ENCODE assay signal across 15 cellular contexts in genomic region chr2:108925286-108925685, GRCh38.
A peak's percentile ranks its signal among the peaks of the same experiment; 100 is the strongest.
DNase-seq lines count a peak whose midpoint lies in the region; ATAC-seq and TF ChIP-seq lines count a peak whose summit lies in the region.
"Had no signal": no experiment of that assay in that cellular context is flagged by ENCODE, and none has a peak within 500 bp of the region (broad histone marks: within the 10 kb centered on the region; RNA-seq: fewer than 3 reads in every experiment).

No MANE protein-coding gene starts in this region.

- no peaks in the 10 kb centered on the region for H3K36me3 ChIP-seq in left ventricle myocardium inferior
- H3K36me3 ChIP-seq in Peyer's patch = no peaks in the 10 kb centered on the region
- H3K36me3 ChIP-seq in muscle layer of colon (ENCODE audit: insufficient read depth, low read length) = no peaks in the 10 kb centered on the region
- H3K36me3 ChIP-seq in stomach smooth muscle (ENCODE audit: control insufficient read depth in 2 of 2, insufficient read depth in 2 of 2, low read length in 2 of 2) = no peaks in the 10 kb centered on the region
- H3K36me3 ChIP-seq: BE2C had no signal

- no peak for TF ChIP-seq POLR2A in Peyer's patch (IDR thresholded peaks at IDR 0.05)

- H3K27me3 ChIP-seq in left ventricle myocardium inferior (ENCODE audit: low read depth) (peaks cover 11% of the 10 kb centered on the region), Peyer's patch (no peaks in the 10 kb centered on the region), muscle layer of colon (ENCODE audit: control insufficient read depth in 1 of 2, insufficient read depth in 2 of 2, low read length in 2 of 2) (no peaks in the 10 kb centered on the region), stomach smooth muscle (ENCODE audit: control insufficient read depth in 1 of 2, insufficient read depth in 2 of 2, low read length in 2 of 2) (no peaks in the 10 kb centered on the region)
- H3K27me3 ChIP-seq: BE2C had no signal

- TF ChIP-seq CTCF in left ventricle myocardium inferior (IDR thresholded peaks at IDR 0.05; ENCODE audit: borderline replicate concordance) (no peak), Peyer's patch (IDR thresholded peaks at IDR 0.05) (no peak), GM10266 (IDR thresholded peaks at IDR 0.05; ENCODE audit: control insufficient read depth, insufficient read depth, low read depth, missing control alignments) (no peak)

- no peak overlapping the region for H3K27ac ChIP-seq in left ventricle myocardium inferior (replicated peaks)
- H3K27ac ChIP-seq in Peyer's patch = no peak overlapping the region
- peak overlapping the region; percentile 74 for H3K27ac ChIP-seq in muscle layer of colon (ENCODE audit: low read depth, low read length)
- peak overlapping the region; percentile 80 for H3K27ac ChIP-seq in stomach smooth muscle (ENCODE audit: low read length)

- DNase-seq in Right ventricle myocardium inferior (ENCODE audit: missing footprints) = peak; percentile 9
- DNase-seq in left ventricle myocardium inferior = no peak
- peak in 2 of 3 donors; percentile 15 to 43 for DNase-seq in Peyer's patch
- DNase-seq in GM10266 (ENCODE audit: extremely low spot score) = no peak
- DNase-seq: BE2C, C1 segment of cervical spinal cord, Caco-2, GDM1, HFFc6 had no signal

- intact Hi-C loops in Right ventricle myocardium inferior (cut with DNase I) (no loop called here), left ventricle myocardium inferior (cut with micrococcal nuclease) (no loop called here)

- H3K9ac ChIP-seq in muscle layer of colon (ENCODE audit: low read length) (no peak overlapping the region), stomach smooth muscle (ENCODE audit: low read length in 2 of 2) (no peak overlapping the region)

- ATAC-seq in Right ventricle myocardium inferior = no peak
- ATAC-seq in HG03521 (IDR thresholded peaks at IDR 0.05; ENCODE audit: unreplicated experiment) = no peak
- ATAC-seq: GM23338, HCT116, HepG2 had no signal

- H3K4me1 ChIP-seq in left ventricle myocardium inferior (peaks cover 8% of the 10 kb centered on the region), Peyer's patch (no peaks in the 10 kb centered on the region), muscle layer of colon (ENCODE audit: insufficient read depth, low read length) (peaks cover 47% of the 10 kb centered on the region), stomach smooth muscle (ENCODE audit: control insufficient read depth, insufficient read depth, low read length) (peaks cover 55% of the 10 kb centered on the region)
- H3K4me1 ChIP-seq: BE2C, Caco-2 had no signal

- no peaks in the 10 kb centered on the region for H3K9me3 ChIP-seq in left ventricle myocardium inferior (replicated peaks)
- H3K9me3 ChIP-seq in Peyer's patch = no peaks in the 10 kb centered on the region
- no peaks in the 10 kb centered on the region for H3K9me3 ChIP-seq in muscle layer of colon (ENCODE audit: low read length)
- H3K9me3 ChIP-seq in stomach smooth muscle (ENCODE audit: control insufficient read depth in 2 of 2, low read length in 2 of 2) = no peaks in the 10 kb centered on the region
- H3K9me3 ChIP-seq: BE2C, Caco-2 had no signal

- H3K4me3 ChIP-seq in left ventricle myocardium inferior (no peak overlapping the region), Peyer's patch (no peak overlapping the region), muscle layer of colon (ENCODE audit: low read depth in 1 of 2, low read length in 2 of 2) (no peak overlapping the region), stomach smooth muscle (ENCODE audit: low read length in 2 of 2) (no peak overlapping the region)
- H3K4me3 ChIP-seq: GM23338 had no signal

Comparison
In these comparisons a context has a peak if more than half of its experiments do, and no peak if none do; other contexts are left out.
1. DNase-seq: peak in Right ventricle myocardium inferior (single experiment) and Peyer's patch (2 of 3); none in left ventricle myocardium inferior (single experiment) and GM10266 (single experiment).
2. H3K27ac ChIP-seq: peak in muscle layer of colon (single experiment) and stomach smooth muscle (single experiment); none in left ventricle myocardium inferior (single experiment) and Peyer's patch (0 of 4).